10 cellular contexts compared by ENCODE assay signal in genomic region chr17:31517524-31517923, GRCh38.
DNase-seq lines count a peak whose midpoint lies in the region; ATAC-seq and TF ChIP-seq lines count a peak whose summit lies in the region.
"Had no signal": no experiment of that assay in that cellular context is flagged by ENCODE, and none has a peak within 500 bp of the region (broad histone marks: within the 10 kb centered on the region; RNA-seq: fewer than 3 reads in every experiment).

No MANE protein-coding gene starts in this region.

- CTCF ChIA-PET in AG04449 (lab: Yijun Ruan, JAX) (interaction anchor here (0.8 to 2.9 kb wide), 8 partner anchors 9 to 128 kb away, joined by 3 to 11 read pairs (median 6); no protein-coding TSS in a partner anchor), OCI-LY7 (lab: Charles Lee; ENCODE audit: unreplicated experiment) (no interaction called here)

- no peaks in the 10 kb centered on the region for H3K36me3 Mint-ChIP-seq in glutamatergic neuron (ENCODE audit: unreplicated experiment)

- ATAC-seq in GM18873 (IDR thresholded peaks at IDR 0.05; ENCODE audit: low FRiP score, unreplicated experiment) = no peak

- no peaks in the 10 kb centered on the region for H3K9me3 ChIP-seq in OCI-LY7 (ENCODE audit: low read length)

- H3K9me2 ChIP-seq in OCI-LY7 (ENCODE audit: insufficient read depth, low read length) = no peaks in the 10 kb centered on the region

- no peak overlapping the region for H3K27ac ChIP-seq in OCI-LY7 (ENCODE audit: low read depth, low read length, poor library complexity, severe bottlenecking)

- no peak overlapping the region for H3K4me3 ChIP-seq in AG04449 (ENCODE audit: low read depth, low read length)
- H3K4me3 ChIP-seq in GM06990 (replicated peaks; ENCODE audit: low read depth, low read length) = no peak overlapping the region
- no peak overlapping the region for H3K4me3 ChIP-seq in OCI-LY7 (ENCODE audit: low read depth, low read length, poor library complexity, severe bottlenecking)

- peaks cover 25% of the 10 kb centered on the region for H3K4me1 Mint-ChIP-seq in glutamatergic neuron (ENCODE audit: low read depth, unreplicated experiment)

- H3K36me3 ChIP-seq in GM06990 (ENCODE audit: control insufficient read depth, insufficient read depth, low read length) = no peaks in the 10 kb centered on the region; the same call in 1 of the 2 replicates
- H3K36me3 ChIP-seq in OCI-LY7 (ENCODE audit: insufficient read depth, low read length) = no peaks in the 10 kb centered on the region

- H3K4me1 ChIP-seq in OCI-LY7 (ENCODE audit: insufficient read depth, low read length, poor library complexity, severe bottlenecking) = no peaks in the 10 kb centered on the region

- peak overlapping the region; percentile 8 for H3K27ac Mint-ChIP-seq in glutamatergic neuron (ENCODE audit: unreplicated experiment)

- BruUV-seq in OCI-LY7 (replicated peaks; lab: Mats Ljungman, UMichigan) = no TSS peak

- H3K9me3 Mint-ChIP-seq in glutamatergic neuron (ENCODE audit: unreplicated experiment) = peaks cover 10% of the 10 kb centered on the region

- H3K79me2 ChIP-seq in OCI-LY7 (ENCODE audit: insufficient read depth, low read depth, low read length) = no peaks in the 10 kb centered on the region

- DNase-seq in AG04449 (ENCODE audit: low read depth, low spot score) (no peak), GM06990 (ENCODE audit: extremely low read depth, insufficient read length) (no peak), OCI-LY7 (ENCODE audit: low spot score) (no peak), glutamatergic neuron (peak; percentile 74), mucosa of gallbladder (ENCODE audit: low spot score) (no peak), AG20443 (ENCODE audit: low spot score) (no peak)
- DNase-seq in activated CD4-positive, CD25-positive, alpha-beta regulatory T cell (lab: John Stamatoyannopoulos, UW) = no peak
- DNase-seq: stimulated activated naive CD4-positive, alpha-beta T cell treated with Interleukin-2 at 50 U/mL for 16 hours; T-helper 9 cell had no signal

- intact Hi-C loops in OCI-LY7 (cut with micrococcal nuclease; ENCODE audit: unreplicated experiment) = no loop called here

- H3K4me3 Mint-ChIP-seq in glutamatergic neuron (ENCODE audit: unreplicated experiment) = no peak overlapping the region

- peaks cover 4% of the 10 kb centered on the region for H3K27me3 Mint-ChIP-seq in glutamatergic neuron (ENCODE audit: unreplicated experiment)

- POLR2A ChIA-PET in AG04449 (lab: Yijun Ruan, JAX) (no interaction called here), OCI-LY7 (lab: Charles Lee) (no interaction called here)

- H3K4me2 ChIP-seq in OCI-LY7 (ENCODE audit: low read length) = no peak overlapping the region

- peak; percentile 30 for TF ChIP-seq CTCF in AG04449 (IDR thresholded peaks at IDR 0.05; ENCODE audit: insufficient read depth, low read length, missing control alignments)
- peak; percentile 55 for TF ChIP-seq CTCF in GM06990 (IDR thresholded peaks at IDR 0.05; ENCODE audit: insufficient read depth, low read length, poor library complexity, severe bottlenecking)
- peak; percentile 63 for TF ChIP-seq CTCF in OCI-LY7 (conservative IDR thresholded peaks at IDR 0.05; ENCODE audit: low read length)
- TF ChIP-seq CTCF in glutamatergic neuron (IDR thresholded peaks at IDR 0.05; ENCODE audit: partially characterized antibody, unreplicated experiment) = no peak

- no peaks in the 10 kb centered on the region for H4K20me1 ChIP-seq in OCI-LY7 (ENCODE audit: insufficient read depth, low read length)

- H2AFZ ChIP-seq in OCI-LY7 (ENCODE audit: low read length) = no peak overlapping the region

- no peaks in the 10 kb centered on the region for H3K27me3 ChIP-seq in GM06990 (replicated peaks; ENCODE audit: control insufficient read depth, insufficient read depth, low read length)
